Comparison of ENCODE assay signal across 24 cellular contexts in the genomic region with DNA sequence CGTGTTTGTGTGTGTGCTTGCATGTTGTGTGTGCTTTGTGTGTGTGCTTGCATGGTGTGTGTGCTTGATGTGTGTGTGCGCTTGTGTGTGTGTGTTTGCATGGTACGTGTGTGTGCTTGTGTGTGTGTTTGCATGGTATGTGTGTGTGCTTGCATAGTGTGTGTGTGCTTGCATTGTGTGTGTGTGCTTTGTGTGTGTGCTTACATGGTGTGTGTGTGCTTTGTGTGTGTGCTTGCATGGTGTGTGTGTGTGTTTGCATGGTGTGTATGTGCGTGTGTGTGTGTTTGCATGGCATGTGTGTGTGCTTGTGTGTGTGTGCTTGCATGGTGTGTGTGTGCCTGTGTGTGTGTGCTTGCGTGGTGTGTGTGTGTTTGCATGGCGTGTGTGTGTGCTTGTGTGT. TPM values are rescaled to one million over a fixed set of nuclear protein-coding genes. Genes with fewer than 3 reads are reported as not detected.
"Had no signal": no experiment of that assay in that cellular context is flagged by ENCODE, and none has a peak within 500 bp of the region (broad histone marks: within the 10 kb centered on the region; RNA-seq: fewer than 3 reads in every experiment).

No MANE protein-coding gene starts in this region.

- H3K27ac Mint-ChIP-seq: activated CD8-positive, alpha-beta T cell treated with anti-CD3 and anti-CD28 coated beads for 36 hours; activated naive CD8-positive, alpha-beta T cell; activated T-cell treated with anti-CD3 and anti-CD28 coated beads, Interleukin-2, amount 50 U/mL, for 24 hours; T-helper 1 cell treated with Interleukin-12 subunit alpha and Interleukin-12 subunit beta and Interleukin-4 antibody, amounts not matched to agents 30 μg/mL and 1 μg/mL, for 36 hours had no signal

- H3K36me3 ChIP-seq: cardiac muscle cell, MG63, Peyer's patch had no signal

- DNase-seq: activated CD4-positive, alpha-beta T cell treated with anti-CD3 and anti-CD28 coated beads for 4 hours; activated CD8-positive, alpha-beta T cell treated with anti-CD3 and anti-CD28 coated beads for 36 hours; activated effector memory CD4-positive, alpha-beta T cell treated with anti-CD3 and anti-CD28 coated beads, Interleukin-2, amount 50 U/mL, for 16 hours; activated naive CD4-positive, alpha-beta T cell treated with Interleukin-2 at 50 U/mL for 16 hours; amygdala; MG63; MV-4-11; NCI-H1092 treated with DMSO at 0.1 percent for 48 hours; NCI-H1417 treated with DMSO at 0.1 percent for 48 hours; NCI-H1694; NCI-H2029 treated with DMSO at 0.1 percent for 48 hours; NCI-H345; NCI-H510A treated with DMSO at 0.1 percent for 48 hours; NCI-H69; SHP77 had no signal

- H3K4me3 ChIP-seq: cardiac muscle cell, MG63, Peyer's patch had no signal

- ATAC-seq: activated CD4-positive, CD25-positive, alpha-beta regulatory T cell treated with anti-CD3 and anti-CD28 coated beads, Interleukin-2, amount 50 U/mL, for 24 hours; activated CD8-positive, alpha-beta T cell treated with anti-CD3 and anti-CD28 coated beads for 36 hours had no signal

- H3K4me3 Mint-ChIP-seq: activated CD8-positive, alpha-beta T cell treated with anti-CD3 and anti-CD28 coated beads for 36 hours; activated naive CD8-positive, alpha-beta T cell; activated T-cell treated with anti-CD3 and anti-CD28 coated beads, Interleukin-2, amount 50 U/mL, for 24 hours; T-helper 1 cell treated with Interleukin-12 subunit alpha and Interleukin-12 subunit beta and Interleukin-4 antibody, amounts not matched to agents 30 μg/mL and 1 μg/mL, for 36 hours had no signal

- FAIRE-seq: astrocyte had no signal

- H3K27ac ChIP-seq: cardiac muscle cell, Peyer's patch had no signal

- H3K4me1 ChIP-seq: Peyer's patch had no signal

- H3K36me3 Mint-ChIP-seq: activated naive CD8-positive, alpha-beta T cell; brain had no signal

- H3K27me3 ChIP-seq: cardiac muscle cell, MG63, Peyer's patch had no signal

RNA-seq across cellular contexts. Expression of a gene that starts 10.0 kb away (rescaled TPM):
- total RNA-seq: activated CD8-positive, alpha-beta T cell treated with anti-CD3 and anti-CD28 coated beads for 36 hours; astrocyte; cardiac muscle cell; Peyer's patch; SK-MEL-5 had no signal
- polyA plus RNA-seq: cardiac muscle cell had no signal
